10 cellular contexts compared by ENCODE assay signal in genomic region chr13:114034481-114034891, GRCh38.
DNase-seq lines count a peak whose midpoint lies in the region; ATAC-seq and TF ChIP-seq lines count a peak whose summit lies in the region.
"Had no signal": no experiment of that assay in that cellular context is flagged by ENCODE, and none has a peak within 500 bp of the region (broad histone marks: within the 10 kb centered on the region; RNA-seq: fewer than 3 reads in every experiment).

No MANE protein-coding gene starts in this region.

- no peak for TF ChIP-seq POLR2A in lower leg skin (IDR thresholded peaks at IDR 0.05)

- H3K27me3 ChIP-seq in CD4-positive, alpha-beta T cell (ENCODE audit: control insufficient read depth, insufficient read depth, low read length), result no peaks in the 10 kb centered on the region
- no peaks in the 10 kb centered on the region for H3K27me3 ChIP-seq in foreskin keratinocyte
- H3K27me3 ChIP-seq in colonic mucosa, result no peaks in the 10 kb centered on the region
- H3K27me3 ChIP-seq: spleen had no signal

- CTCF ChIA-PET in CD4-positive, alpha-beta T cell (lab: Charles Lee), result no interaction called here

- DNase-seq in CD4-positive, alpha-beta T cell, result no peak
- DNase-seq in immature natural killer cell (no peak), foreskin keratinocyte (no peak), lower leg skin (ENCODE audit: low spot score in 2 of 2) (no peak), colonic mucosa (no peak), GDM1 (lab: John Stamatoyannopoulos, UW) (no peak)
- no peak for DNase-seq in stimulated activated effector memory CD8-positive, alpha-beta T cell treated with anti-CD3 and anti-CD28 coated beads, Interleukin-12 subunit alpha, Interleukin-12 subunit beta, amount 100 ng/mL, for 72 hours (ENCODE audit: low spot score in 2 of 2)
- DNase-seq: mucosa of descending colon, spleen had no signal

- H3K4me3 ChIP-seq in lower leg skin (ENCODE audit: low read depth, poor library complexity, severe bottlenecking), result no peak overlapping the region
- H3K4me3 ChIP-seq in colonic mucosa, result no peak overlapping the region
- H3K4me3 ChIP-seq: mucosa of descending colon, spleen had no signal

- POLR2A ChIA-PET in CD4-positive, alpha-beta T cell (lab: Charles Lee), result no interaction called here

- H3K27ac ChIP-seq in CD4-positive, alpha-beta T cell (ENCODE audit: low read depth, low read length), result no peak overlapping the region
- H3K27ac ChIP-seq in angular gyrus (ENCODE audit: low read depth, low read length) (peak overlapping the region; percentile 37), foreskin keratinocyte (no peak overlapping the region), colonic mucosa (no peak overlapping the region)

- H3K36me3 ChIP-seq in colonic mucosa, result no peaks in the 10 kb centered on the region

- no peak overlapping the region for H3K4me3 Mint-ChIP-seq in CD4-positive, alpha-beta T cell
- H3K4me3 Mint-ChIP-seq in immature natural killer cell, result no peak overlapping the region
- no peak overlapping the region for H3K4me3 Mint-ChIP-seq in stimulated activated effector memory CD8-positive, alpha-beta T cell treated with anti-CD3 and anti-CD28 coated beads, Interleukin-12 subunit alpha, Interleukin-12 subunit beta, amount 100 ng/mL, for 72 hours

- intact Hi-C loops in CD4-positive, alpha-beta T cell (cut with DNase I, micrococcal nuclease), result no loop called here
- intact Hi-C loops in lower leg skin (cut with DNase I; ENCODE audit: low total_unique reads) (no loop called here), colonic mucosa (cut with DNase I) (no loop called here)

- no peak for TF ChIP-seq CTCF in CD4-positive, alpha-beta T cell (IDR thresholded peaks at IDR 0.05)
- TF ChIP-seq CTCF in foreskin keratinocyte (conservative IDR thresholded peaks at IDR 0.05), result no peak
- no peak for TF ChIP-seq CTCF in lower leg skin (IDR thresholded peaks at IDR 0.05)
- no peak for TF ChIP-seq CTCF in colonic mucosa (IDR thresholded peaks at IDR 0.05)

- no peaks in the 10 kb centered on the region for H3K9me3 ChIP-seq in CD4-positive, alpha-beta T cell (ENCODE audit: control insufficient read depth, low read length)
- no peaks in the 10 kb centered on the region for H3K9me3 ChIP-seq in colonic mucosa
- H3K9me3 ChIP-seq: mucosa of descending colon, spleen had no signal

- peak overlapping the region; percentile 49 for H3K27ac Mint-ChIP-seq in CD4-positive, alpha-beta T cell
- H3K27ac Mint-ChIP-seq in immature natural killer cell, result peak overlapping the region in 4 of 6 donors; percentile 21 to 77 (median 61)
- H3K27ac Mint-ChIP-seq in stimulated activated effector memory CD8-positive, alpha-beta T cell treated with anti-CD3 and anti-CD28 coated beads, Interleukin-12 subunit alpha, Interleukin-12 subunit beta, amount 100 ng/mL, for 72 hours, result peak overlapping the region; percentile 78

- H3K9me3 Mint-ChIP-seq in CD4-positive, alpha-beta T cell, result no peaks in the 10 kb centered on the region
- H3K9me3 Mint-ChIP-seq in immature natural killer cell, result peaks cover 0 to 4% (median 0%) of the 10 kb centered on the region in 6 donors
- H3K9me3 Mint-ChIP-seq in stimulated activated effector memory CD8-positive, alpha-beta T cell treated with anti-CD3 and anti-CD28 coated beads, Interleukin-12 subunit alpha, Interleukin-12 subunit beta, amount 100 ng/mL, for 72 hours, result no peaks in the 10 kb centered on the region

- H3K4me1 Mint-ChIP-seq in CD4-positive, alpha-beta T cell (ENCODE audit: low read depth), result peaks cover 27% of the 10 kb centered on the region
- H3K4me1 Mint-ChIP-seq in immature natural killer cell, result peaks cover 42 to 60% of the 10 kb centered on the region in 2 donors
- H3K4me1 Mint-ChIP-seq in stimulated activated effector memory CD8-positive, alpha-beta T cell treated with anti-CD3 and anti-CD28 coated beads, Interleukin-12 subunit alpha, Interleukin-12 subunit beta, amount 100 ng/mL, for 72 hours, result peaks cover 55% of the 10 kb centered on the region

- no peak for ATAC-seq in CD4-positive, alpha-beta T cell (ENCODE audit: poor library complexity)
- ATAC-seq in stimulated activated effector memory CD8-positive, alpha-beta T cell treated with anti-CD3 and anti-CD28 coated beads, Interleukin-12 subunit alpha, Interleukin-12 subunit beta, amount 100 ng/mL, for 72 hours, result no peak
- ATAC-seq in foreskin keratinocyte, result no peak
- ATAC-seq: mucosa of descending colon had no signal

- H3K9ac ChIP-seq in colonic mucosa (ENCODE audit: low read depth in 2 of 2, low read length in 2 of 2), result no peak overlapping the region

- 63 to 65% methylated on average over 9 of the region's 9 CpGs for WGBS in lower leg skin, 2 donors

- no peaks in the 10 kb centered on the region for H3K27me3 Mint-ChIP-seq in CD4-positive, alpha-beta T cell
- peaks cover 21 to 40% (median 34%) of the 10 kb centered on the region in 3 donors for H3K27me3 Mint-ChIP-seq in immature natural killer cell (ENCODE audit: low read depth in 3 of 3)

- H3K4me1 ChIP-seq in foreskin keratinocyte (no peaks in the 10 kb centered on the region), colonic mucosa (no peaks in the 10 kb centered on the region)

- H3K36me3 Mint-ChIP-seq in CD4-positive, alpha-beta T cell (ENCODE audit: low read depth), result peaks cover 70% of the 10 kb centered on the region
- H3K36me3 Mint-ChIP-seq in immature natural killer cell, result peaks cover 11 to 26% (median 13%) of the 10 kb centered on the region in 3 donors
- peaks cover 52% of the 10 kb centered on the region for H3K36me3 Mint-ChIP-seq in stimulated activated effector memory CD8-positive, alpha-beta T cell treated with anti-CD3 and anti-CD28 coated beads, Interleukin-12 subunit alpha, Interleukin-12 subunit beta, amount 100 ng/mL, for 72 hours
